20 cellular contexts compared by ENCODE assay signal in genomic region chr4:1898007-1898406, GRCh38.
"Had no signal": no experiment of that assay in that cellular context is flagged by ENCODE, and none has a peak within 500 bp of the region (broad histone marks: within the 10 kb centered on the region; RNA-seq: fewer than 3 reads in every experiment).

No MANE protein-coding gene starts in this region.

- H3K4me3 ChIP-seq: esophagus squamous epithelium, heart right ventricle, prostate gland, right atrium auricular region, testis, upper lobe of left lung had no signal

- H3K27ac Mint-ChIP-seq: activated naive CD8-positive, alpha-beta T cell treated with anti-CD3 and anti-CD28 coated beads, Interleukin-2, amount 50 U/mL, for 24 hours; T-cell had no signal

- H3K27me3 ChIP-seq: esophagus squamous epithelium, heart right ventricle, right atrium auricular region, testis, upper lobe of left lung had no signal

- H3K36me3 ChIP-seq: prostate gland had no signal

- H3K9me3 Mint-ChIP-seq: activated naive CD8-positive, alpha-beta T cell treated with anti-CD3 and anti-CD28 coated beads, Interleukin-2, amount 50 U/mL, for 24 hours; brain; effector memory CD8-positive, alpha-beta T cell; naive thymus-derived CD4-positive, alpha-beta T cell; T-cell had no signal

- DNase-seq: activated CD4-positive, alpha-beta T cell treated with anti-CD3 and anti-CD28 coated beads for 4 hours; activated CD8-positive, alpha-beta memory T cell treated with anti-CD3 and anti-CD28 coated beads for 24 hours; activated naive CD4-positive, alpha-beta T cell treated with Interleukin-2 at 50 U/mL for 16 hours; activated naive CD8-positive, alpha-beta T cell treated with anti-CD3 and anti-CD28 coated beads, Interleukin-2, amount 50 U/mL, for 24 hours; anterior cingulate cortex; caudate nucleus; effector memory CD8-positive, alpha-beta T cell; esophagus squamous epithelium; heart right ventricle; kidney glomerular epithelial cell; mesendoderm; naive thymus-derived CD4-positive, alpha-beta T cell; small intestine; stimulated activated CD4-positive, alpha-beta T cell treated with anti-CD3 and anti-CD28 coated beads, Interleukin-4, amount 100 ng/mL, for 1 hour; T-cell; testis; upper lobe of left lung had no signal

- H3K27ac ChIP-seq: esophagus squamous epithelium, heart right ventricle, prostate gland, right atrium auricular region, testis, upper lobe of left lung had no signal

- H3K4me1 ChIP-seq: testis had no signal

- ATAC-seq: activated naive CD8-positive, alpha-beta T cell treated with anti-CD3 and anti-CD28 coated beads, Interleukin-2, amount 50 U/mL, for 24 hours; effector memory CD8-positive, alpha-beta T cell; heart right ventricle; naive thymus-derived CD4-positive, alpha-beta T cell had no signal

- H3K4me3 Mint-ChIP-seq: activated naive CD8-positive, alpha-beta T cell treated with anti-CD3 and anti-CD28 coated beads, Interleukin-2, amount 50 U/mL, for 24 hours; effector memory CD8-positive, alpha-beta T cell; naive thymus-derived CD4-positive, alpha-beta T cell; T-cell had no signal

- H3K9me3 ChIP-seq: esophagus squamous epithelium, heart right ventricle, prostate gland, right atrium auricular region, testis, upper lobe of left lung had no signal

- H3K27me3 Mint-ChIP-seq: activated naive CD8-positive, alpha-beta T cell treated with anti-CD3 and anti-CD28 coated beads, Interleukin-2, amount 50 U/mL, for 24 hours; effector memory CD8-positive, alpha-beta T cell; naive thymus-derived CD4-positive, alpha-beta T cell; T-cell had no signal
